8 cellular contexts compared by ENCODE assay signal in genomic region chr16:67173323-67173722, GRCh38. TPM values are rescaled to one million over a fixed set of nuclear protein-coding genes. Genes with fewer than 3 reads are reported as not detected.
DNase-seq lines count a peak whose midpoint lies in the region; ATAC-seq and TF ChIP-seq lines count a peak whose summit lies in the region.

No MANE protein-coding gene starts in this region.

- H3K27ac ChIP-seq in BLaER1 treated with 17β-estradiol and CSF1 and Interleukin-3, amounts not matched to agents 10 nM and 100 nM = peak overlapping the region in 9 of 11 experiments; percentile 45 to 73 (median 67); a peak in 16 of 22 replicates
- H3K27ac ChIP-seq in osteoblast (ENCODE audit: low read depth, low read length) = peak overlapping the region; percentile 39

- no peaks in the 10 kb centered on the region for H3K9me3 ChIP-seq in BLaER1 treated with 17β-estradiol and CSF1 and Interleukin-3, amounts not matched to agents 10 nM and 100 nM (replicated peaks in 1 of 11)
- H3K9me3 ChIP-seq in NT2/D1 (ENCODE audit: insufficient read depth, low read length) = no peaks in the 10 kb centered on the region
- H3K9me3 ChIP-seq in endocrine pancreas (ENCODE audit: control insufficient read depth, low read length) = no peaks in the 10 kb centered on the region
- no peaks in the 10 kb centered on the region for H3K9me3 ChIP-seq in osteoblast (ENCODE audit: low read depth, low read length)

- peaks cover 66 to 89% (median 80%) of the 10 kb centered on the region in 10 experiments for H3K4me1 ChIP-seq in BLaER1 treated with 17β-estradiol and CSF1 and Interleukin-3, amounts not matched to agents 10 nM and 100 nM
- peaks cover 24% of the 10 kb centered on the region for H3K4me1 ChIP-seq in NT2/D1 (ENCODE audit: insufficient read depth, insufficient read length)
- H3K4me1 ChIP-seq in endocrine pancreas (ENCODE audit: control insufficient read depth, insufficient read depth, low read length) = no peaks in the 10 kb centered on the region
- peaks cover 22% of the 10 kb centered on the region for H3K4me1 ChIP-seq in osteoblast (ENCODE audit: insufficient read depth, low read length)

- H4K20me1 ChIP-seq in BLaER1 treated with 17β-estradiol and CSF1 and Interleukin-3, amounts not matched to agents 10 nM and 100 nM = peaks cover 0 to 41% (median 37%) of the 10 kb centered on the region in 11 experiments; a peak in 21 of 22 replicates
- peaks cover 11% of the 10 kb centered on the region for H4K20me1 ChIP-seq in osteoblast (ENCODE audit: insufficient read depth, low read length)

- peak overlapping the region; percentile 85 for H2AFZ ChIP-seq in osteoblast (ENCODE audit: low read length)

- no peak for DNase-seq in NT2/D1 (ENCODE audit: low read depth, low spot score)
- no peak for DNase-seq in osteoblast (ENCODE audit: insufficient read length, low spot score, missing footprints)

- no peak for TF ChIP-seq CTCF in osteoblast (IDR thresholded peaks at IDR 0.05; ENCODE audit: extremely low read depth, low read depth, low read length)

- peaks cover 0 to 30% (median 6%) of the 10 kb centered on the region in 11 experiments; a peak in 10 of 22 replicates for H3K36me3 ChIP-seq in BLaER1 treated with 17β-estradiol and CSF1 and Interleukin-3, amounts not matched to agents 10 nM and 100 nM
- peaks cover 21% of the 10 kb centered on the region for H3K36me3 ChIP-seq in NT2/D1 (ENCODE audit: insufficient read depth, insufficient read length, low read length)
- no peaks in the 10 kb centered on the region for H3K36me3 ChIP-seq in endocrine pancreas (ENCODE audit: control insufficient read depth, insufficient read depth, low read length)
- no peaks in the 10 kb centered on the region for H3K36me3 ChIP-seq in osteoblast (ENCODE audit: insufficient read depth, low read length)

- H3K79me2 ChIP-seq in osteoblast (ENCODE audit: insufficient read depth, low read length) = no peaks in the 10 kb centered on the region

- ATAC-seq in GM18909 (IDR thresholded peaks at IDR 0.05; ENCODE audit: poor library complexity, unreplicated experiment) = no peak
- no peak for ATAC-seq in HG02610 (IDR thresholded peaks at IDR 0.05; ENCODE audit: unreplicated experiment)
- no peak for ATAC-seq in HG03378 (IDR thresholded peaks at IDR 0.05; ENCODE audit: unreplicated experiment)
- ATAC-seq in GM21526 (IDR thresholded peaks at IDR 0.05; ENCODE audit: low FRiP score, unreplicated experiment) = no peak

- H3K4me2 ChIP-seq in BLaER1 treated with 17β-estradiol and CSF1 and Interleukin-3, amounts not matched to agents 10 nM and 100 nM = peak overlapping the region; percentile 87 to 100 (median 95)
- H3K4me2 ChIP-seq in osteoblast (ENCODE audit: insufficient read depth, low read length) = peak overlapping the region; percentile 95

- H3K27me3 ChIP-seq in BLaER1 treated with 17β-estradiol and CSF1 and Interleukin-3, amounts not matched to agents 10 nM and 100 nM = peaks cover 9 to 26% (median 21%) of the 10 kb centered on the region in 11 experiments; a peak in 21 of 22 replicates
- H3K27me3 ChIP-seq in NT2/D1 (ENCODE audit: insufficient read depth, insufficient read length) (peaks cover 80% of the 10 kb centered on the region), endocrine pancreas (ENCODE audit: control insufficient read depth, insufficient read depth, low read length) (no peaks in the 10 kb centered on the region), osteoblast (ENCODE audit: insufficient read depth, low read length) (no peaks in the 10 kb centered on the region)

- peak overlapping the region; percentile 57 to 79 (median 67); a peak in 20 of 22 replicates for H3K9ac ChIP-seq in BLaER1 treated with 17β-estradiol and CSF1 and Interleukin-3, amounts not matched to agents 10 nM and 100 nM
- peak overlapping the region; percentile 66 for H3K9ac ChIP-seq in NT2/D1 (ENCODE audit: insufficient read length, low read depth)
- H3K9ac ChIP-seq in endocrine pancreas (ENCODE audit: control insufficient read depth, insufficient read depth, low read length) = no peak overlapping the region

- peak overlapping the region; percentile 44 to 69 (median 58) for H3K4me3 ChIP-seq in BLaER1 treated with 17β-estradiol and CSF1 and Interleukin-3, amounts not matched to agents 10 nM and 100 nM
- H3K4me3 ChIP-seq in NT2/D1 (ENCODE audit: insufficient read length, low read depth) = peak overlapping the region; percentile 34
- H3K4me3 ChIP-seq in endocrine pancreas (ENCODE audit: control insufficient read depth, insufficient read depth, low read length) = peak overlapping the region; percentile 39
- peak overlapping the region; percentile 78 for H3K4me3 ChIP-seq in osteoblast (ENCODE audit: insufficient read depth, low read length)

RNA-seq across cellular contexts. Expression of gene NOL3, which starts 3.0 kb away (rescaled TPM):
- 9.1 and 10.9 TPM in 2 replicates for total RNA-seq in osteoblast

RNA-seq across cellular contexts. Expression of gene HSF4, which starts 8.8 kb away (rescaled TPM):
- 5.8 and 8.5 TPM in 2 replicates for total RNA-seq in osteoblast

RNA-seq across cellular contexts. Expression of gene MATCAP1, which starts 10.4 kb away (rescaled TPM):
- total RNA-seq in osteoblast = 3.6 and 4.7 TPM in 2 replicates

RNA-seq across cellular contexts. Expression of gene FBXL8, which starts 13.6 kb away (rescaled TPM):
- 12.7 and 15.6 TPM in 2 replicates for total RNA-seq in osteoblast

RNA-seq across cellular contexts. Expression of gene TRADD, which starts 13.6 kb away (rescaled TPM):
- 19.2 and 19.5 TPM in 2 replicates for total RNA-seq in osteoblast
